10 cellular contexts compared by ENCODE assay signal in genomic region chr1:159000070-159000409, GRCh38. TPM values are rescaled to one million over a fixed set of nuclear protein-coding genes. Genes with fewer than 3 reads are reported as not detected.
DNase-seq lines count a peak whose midpoint lies in the region; ATAC-seq and TF ChIP-seq lines count a peak whose summit lies in the region.
"Had no signal": no experiment of that assay in that cellular context is flagged by ENCODE, and none has a peak within 500 bp of the region (broad histone marks: within the 10 kb centered on the region; RNA-seq: fewer than 3 reads in every experiment).

No MANE protein-coding gene starts in this region.

- H3K27me3 ChIP-seq in Peyer's patch (no peaks in the 10 kb centered on the region), right lobe of liver (no peaks in the 10 kb centered on the region), subcutaneous abdominal adipose tissue (ENCODE audit: control insufficient read depth in 5 of 5, insufficient read depth in 4 of 5, low read length in 5 of 5) (no peaks in the 10 kb centered on the region)

- peak overlapping the region; percentile 74 to 91 (median 80) for H3K9ac ChIP-seq in subcutaneous abdominal adipose tissue (ENCODE audit: low read length in 5 of 5)

- H3K27ac ChIP-seq in Peyer's patch (peak overlapping the region; percentile 53 to 84 (median 76)), right lobe of liver (peak overlapping the region; percentile 57 to 80 (median 65)), subcutaneous abdominal adipose tissue (ENCODE audit: low read depth, low read length) (peak overlapping the region; percentile 93)

- intact Hi-C loops in right lobe of liver (cut with DNase I) = no loop called here

- DNase-seq in Peyer's patch = no peak
- peak; percentile 21 for DNase-seq in dedifferentiated amniotic fluid mesenchymal stem cell (ENCODE audit: extremely low spot score)
- DNase-seq in right lobe of liver = no peak
- DNase-seq in NCI-H1092 treated with DMSO at 0.1 percent for 48 hours (lab: John Stamatoyannopoulos, UW) = no peak
- DNase-seq in NCI-H1048 (lab: John Stamatoyannopoulos, UW) = no peak
- DNase-seq: GF-D8 had no signal

- H3K36me3 ChIP-seq in Peyer's patch (no peaks in the 10 kb centered on the region), right lobe of liver (no peaks in the 10 kb centered on the region), subcutaneous abdominal adipose tissue (ENCODE audit: control insufficient read depth in 5 of 5, insufficient read depth in 5 of 5, low read length in 5 of 5) (no peaks in the 10 kb centered on the region)

- TF ChIP-seq CTCF in Peyer's patch (IDR thresholded peaks at IDR 0.05) = no peak
- no peak for TF ChIP-seq CTCF in right lobe of liver (IDR thresholded peaks at IDR 0.05)

- no peaks in the 10 kb centered on the region for H3K9me3 ChIP-seq in Peyer's patch
- no peaks in the 10 kb centered on the region for H3K9me3 ChIP-seq in right lobe of liver
- H3K9me3 ChIP-seq in subcutaneous abdominal adipose tissue (ENCODE audit: control insufficient read depth in 5 of 5, low read length in 5 of 5) = no peaks in the 10 kb centered on the region

- 16% methylated on average over 6 of the region's 6 CpGs for whole genome bisulfite sequencing in right lobe of liver (ENCODE audit: insufficient coverage, low coverage, low lambda C conversion rate, missing lambda C conversion rate)

- TF ChIP-seq POLR2A in Peyer's patch (IDR thresholded peaks at IDR 0.05) (no peak), right lobe of liver (IDR thresholded peaks at IDR 0.05) (no peak)

- ATAC-seq in right lobe of liver = peak; percentile 13 to 38 (median 29)
- no peak for ATAC-seq in GM19023 (IDR thresholded peaks at IDR 0.05; ENCODE audit: unreplicated experiment)
- ATAC-seq in GM21737 (IDR thresholded peaks at IDR 0.05; ENCODE audit: unreplicated experiment) = no peak
- ATAC-seq: Panc1 had no signal

- H3K4me1 ChIP-seq in Peyer's patch = peaks cover 0 to 14% (median 0%) of the 10 kb centered on the region in 4 donors
- H3K4me1 ChIP-seq in right lobe of liver = peaks cover 0 to 14% (median 0%) of the 10 kb centered on the region in 4 donors
- H3K4me1 ChIP-seq in subcutaneous abdominal adipose tissue (ENCODE audit: control insufficient read depth in 5 of 5, insufficient read depth in 5 of 5, low read length in 5 of 5) = peaks cover under 1 to 29% (median 23%) of the 10 kb centered on the region in 5 donors

- H3K4me3 ChIP-seq in Peyer's patch (peak overlapping the region in 3 of 4 donors; percentile 8 to 45 (median 39)), right lobe of liver (peak overlapping the region; percentile 12 to 39 (median 18)), subcutaneous abdominal adipose tissue (ENCODE audit: low read depth in 1 of 5, low read length in 5 of 5) (peak overlapping the region; percentile 50 to 85 (median 64))

RNA-seq across cellular contexts. Expression of gene IFI16, which starts 9.7 kb away (rescaled TPM):
- total RNA-seq in Peyer's patch (100 to 1,000 TPM in 1 of 4 donors, 10 to 100 TPM in 3; 10.5 to 106 (median 24.9) TPM), right lobe of liver (10 to 100 TPM in 2 of 6 experiments, 1 to 10 TPM in 4; 3.3 to 20.3 (median 9.1) TPM)

Comparison
In these comparisons a context has a peak if more than half of its experiments do, and no peak if none do; other contexts are left out.
1. ATAC-seq: peak in right lobe of liver (4 of 4); none in GM19023 (single experiment) and GM21737 (single experiment).
2. Peak in every context shown above with its lines, with median percentiles within 50 percentile points of each other: H3K27ac ChIP-seq and H3K4me3 ChIP-seq.